21 cellular contexts compared by ENCODE assay signal in the genomic region with DNA sequence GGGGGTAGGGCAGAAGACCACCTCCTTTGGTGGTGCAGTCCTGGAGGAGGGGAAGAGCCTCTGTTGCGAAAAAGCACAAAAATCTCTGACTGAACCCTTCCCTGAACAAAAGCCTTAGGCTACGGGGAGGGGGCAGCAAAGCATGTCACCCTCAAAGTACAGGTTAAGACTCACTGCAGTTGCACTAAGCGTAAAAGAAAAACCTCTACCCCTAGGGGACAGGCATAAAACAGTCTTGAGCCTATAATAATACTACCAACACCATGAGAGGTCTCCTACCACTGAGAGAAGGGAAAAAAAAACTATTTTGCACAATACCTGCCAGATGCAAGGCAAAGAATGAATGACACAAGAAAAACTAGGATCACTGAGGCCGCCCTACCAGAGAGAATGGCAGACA. TPM values are rescaled to one million over a fixed set of nuclear protein-coding genes. Genes with fewer than 3 reads are reported as not detected.
A peak's percentile ranks its signal among the peaks of the same experiment; 100 is the strongest.
DNase-seq lines count a peak whose midpoint lies in the region; ATAC-seq and TF ChIP-seq lines count a peak whose summit lies in the region.
"Had no signal": no experiment of that assay in that cellular context is flagged by ENCODE, and none has a peak within 500 bp of the region (broad histone marks: within the 10 kb centered on the region; RNA-seq: fewer than 3 reads in every experiment).

No MANE protein-coding gene starts in this region.

- H3K4ac ChIP-seq in trophoblast cell (ENCODE audit: low read depth, low read length), result peak overlapping the region; percentile 20

- H3K9me3 Mint-ChIP-seq in activated T-cell treated with anti-CD3 and anti-CD28 coated beads, Interleukin-2, amount 50 U/mL, for 24 hours, result no peaks in the 10 kb centered on the region
- no peaks in the 10 kb centered on the region for H3K9me3 Mint-ChIP-seq in endodermal cell

- H2BK120ac ChIP-seq in trophoblast cell (ENCODE audit: insufficient read depth, low read length, poor library complexity), result no peak overlapping the region

- H4K91ac ChIP-seq in trophoblast cell (ENCODE audit: low read depth, low read length), result no peak overlapping the region

- H3K14ac ChIP-seq in trophoblast cell (ENCODE audit: low read length), result no peak overlapping the region

- H3K79me1 ChIP-seq in trophoblast cell (ENCODE audit: low read length), result no peaks in the 10 kb centered on the region

- H2AFZ ChIP-seq in trophoblast cell (ENCODE audit: insufficient read depth, low read length, poor library complexity), result no peak overlapping the region

- no peak overlapping the region for H3K23ac ChIP-seq in trophoblast cell (ENCODE audit: low read length)

- H3K36me3 ChIP-seq in SK-N-MC (ENCODE audit: insufficient read depth, low read length) (peaks cover 67% of the 10 kb centered on the region), endodermal cell (ENCODE audit: control insufficient read depth, insufficient read depth, low read length) (peaks cover 55% of the 10 kb centered on the region), trophoblast cell (ENCODE audit: control insufficient read depth in 1 of 2, insufficient read depth in 2 of 2, low read length in 2 of 2) (peaks cover 13 to 15% of the 10 kb centered on the region in 2 experiments)

- H2BK12ac ChIP-seq in trophoblast cell (ENCODE audit: low read length), result no peak overlapping the region

- H3K4me3 ChIP-seq in SK-N-MC (no peak overlapping the region), endodermal cell (ENCODE audit: low read length) (no peak overlapping the region), trophoblast cell (ENCODE audit: low read depth, low read length) (no peak overlapping the region)

- H3K4me1 ChIP-seq in endodermal cell (ENCODE audit: control insufficient read depth, insufficient read depth, low read length), result no peaks in the 10 kb centered on the region
- H3K4me1 ChIP-seq in trophoblast cell (ENCODE audit: control insufficient read depth in 1 of 2, insufficient read depth in 2 of 2, low read length in 2 of 2), result no peaks in the 10 kb centered on the region

- DNase-seq in activated T-cell treated with anti-CD3 and anti-CD28 coated beads, Interleukin-2, amount 50 U/mL, for 24 hours, result no peak
- DNase-seq in activated T-cell treated with anti-CD3 and anti-CD28 coated beads, Interleukin-2, amount 50 U/mL, for 1 hour, result no peak
- no peak for DNase-seq in SK-N-MC (ENCODE audit: low read depth, low spot score)
- DNase-seq in endodermal cell, result no peak
- DNase-seq in trophoblast cell, result no peak
- DNase-seq in cerebellum (ENCODE audit: low spot score), result no peak
- DNase-seq in NCI-H226, result no peak
- DNase-seq: COR-L47, DMS 273 treated with DMSO at 0.1 percent for 48 hours, GDM1, GOT3, NCI-H1092 treated with DMSO at 0.1 percent for 48 hours, NCI-H146, NCI-H2081, NCI-H510A treated with DMSO at 0.1 percent for 48 hours, NCI-H774, OCI-M1, Right ventricle myocardium superior had no signal

- H2BK5ac ChIP-seq in trophoblast cell (ENCODE audit: low read depth, low read length, poor library complexity), result no peak overlapping the region

- H3K27ac Mint-ChIP-seq in activated T-cell treated with anti-CD3 and anti-CD28 coated beads, Interleukin-2, amount 50 U/mL, for 24 hours, result peak overlapping the region; percentile 5
- H3K27ac Mint-ChIP-seq in endodermal cell, result peak overlapping the region; percentile 34
- H3K27ac Mint-ChIP-seq: B cell had no signal

- no peak overlapping the region for H3K4me2 ChIP-seq in trophoblast cell (ENCODE audit: low read length)

- H3K36me3 Mint-ChIP-seq in activated T-cell treated with anti-CD3 and anti-CD28 coated beads, Interleukin-2, amount 50 U/mL, for 24 hours (ENCODE audit: low read depth), result peaks cover 90% of the 10 kb centered on the region
- peaks cover 60% of the 10 kb centered on the region for H3K36me3 Mint-ChIP-seq in endodermal cell (ENCODE audit: low read depth)

- H3K27me3 Mint-ChIP-seq in activated T-cell treated with anti-CD3 and anti-CD28 coated beads, Interleukin-2, amount 50 U/mL, for 24 hours, result no peaks in the 10 kb centered on the region
- no peaks in the 10 kb centered on the region for H3K27me3 Mint-ChIP-seq in endodermal cell (ENCODE audit: insufficient read depth)
- H3K27me3 Mint-ChIP-seq: B cell had no signal

- H4K8ac ChIP-seq in trophoblast cell (ENCODE audit: low read depth, low read length), result no peak overlapping the region

- peaks cover 5% of the 10 kb centered on the region for H3K79me2 ChIP-seq in trophoblast cell (ENCODE audit: control insufficient read depth, insufficient read depth, low read length, poor library complexity)

- H3K27me3 ChIP-seq in endodermal cell (ENCODE audit: control insufficient read depth, insufficient read depth, low read length, poor library complexity, severe bottlenecking) (no peaks in the 10 kb centered on the region), trophoblast cell (ENCODE audit: insufficient read depth, low read length) (no peaks in the 10 kb centered on the region)

- H3K9me3 ChIP-seq in SK-N-MC (ENCODE audit: low read depth, low read length) (no peaks in the 10 kb centered on the region), endodermal cell (ENCODE audit: control insufficient read depth, low read length) (peaks cover 9% of the 10 kb centered on the region), trophoblast cell (ENCODE audit: insufficient read depth, low read depth, low read length) (no peaks in the 10 kb centered on the region)

- 76 to 78% methylated on average over 3 to 4 of the region's 4 CpGs for WGBS in endodermal cell (ENCODE audit: insufficient coverage in 1 of 2, insufficient read length in 1 of 2), 2 experiments
- WGBS in trophoblast cell (ENCODE audit: extremely low coverage, insufficient coverage, insufficient read length), result no CpG with 5 or more reads among the region's 4 CpGs

- no peak overlapping the region for H3K4me3 Mint-ChIP-seq in activated T-cell treated with anti-CD3 and anti-CD28 coated beads, Interleukin-2, amount 50 U/mL, for 24 hours
- no peak overlapping the region for H3K4me3 Mint-ChIP-seq in endodermal cell
- H3K4me3 Mint-ChIP-seq: B cell had no signal

- ATAC-seq in HG02642 (IDR thresholded peaks at IDR 0.05; ENCODE audit: poor library complexity, unreplicated experiment), result no peak

- peaks cover 52% of the 10 kb centered on the region for H3K4me1 Mint-ChIP-seq in activated T-cell treated with anti-CD3 and anti-CD28 coated beads, Interleukin-2, amount 50 U/mL, for 24 hours (ENCODE audit: low read depth)
- H3K4me1 Mint-ChIP-seq in endodermal cell, result peaks cover 18% of the 10 kb centered on the region

- H3K18ac ChIP-seq in trophoblast cell (ENCODE audit: low read length), result no peak overlapping the region

- TF ChIP-seq CTCF in endodermal cell (conservative IDR thresholded peaks at IDR 0.05), result no peak

- H3K9ac ChIP-seq in SK-N-MC (ENCODE audit: insufficient read length) (no peak overlapping the region), endodermal cell (ENCODE audit: extremely low read depth, low read length, poor library complexity, severe bottlenecking) (no peak overlapping the region), trophoblast cell (ENCODE audit: low read length) (no peak overlapping the region)

- H3K27ac ChIP-seq in SK-N-MC (peak overlapping the region; percentile 9; the same call in 1 of the 2 replicates), endodermal cell (ENCODE audit: low read depth, low read length) (no peak overlapping the region), trophoblast cell (ENCODE audit: low read depth, low read length) (no peak overlapping the region)
- H3K27ac ChIP-seq: 22Rv1 had no signal

- H4K12ac ChIP-seq in trophoblast cell (ENCODE audit: low read depth, low read length), result no peak overlapping the region

- no peak overlapping the region for H2AK5ac ChIP-seq in trophoblast cell (ENCODE audit: low read length)

RNA-seq across cellular contexts. Expression of a gene that starts 17.3 kb away (rescaled TPM):
- total RNA-seq in endodermal cell (10 to 100 TPM; 68.0 to 73.1 TPM), cerebellum (64.5 TPM)
- 60.2 TPM for polyA plus RNA-seq in endodermal cell (2013, experiment 1 of 2)
- polyA plus RNA-seq in endodermal cell (2013, experiment 2 of 2), result 55.3 TPM
- 31.6 TPM in 2 replicates for polyA plus RNA-seq in trophoblast cell (2013)
